In genomic region chr2:211447545-211447944, GRCh38 we compare ENCODE assay signal across 24 cellular contexts.
"Had no signal": no experiment of that assay in that cellular context is flagged by ENCODE, and none has a peak within 500 bp of the region (broad histone marks: within the 10 kb centered on the region; RNA-seq: fewer than 3 reads in every experiment).

No MANE protein-coding gene starts in this region.

- H3K36me3 Mint-ChIP-seq: immature natural killer cell; naive thymus-derived CD4-positive, alpha-beta T cell had no signal

- H3K4me1 Mint-ChIP-seq: immature natural killer cell; naive thymus-derived CD4-positive, alpha-beta T cell; nephron; stimulated activated naive CD8-positive, alpha-beta T cell treated with anti-CD3 and anti-CD28 coated beads, Interleukin-15, amount 100 ng/mL, for 72 hours had no signal

- H3K27me3 ChIP-seq: neural progenitor cell, right atrium auricular region, suprapubic skin, thyroid gland, vagina had no signal

- H3K9me3 Mint-ChIP-seq: naive thymus-derived CD4-positive, alpha-beta T cell; nephron; neural progenitor cell; stimulated activated naive CD8-positive, alpha-beta T cell treated with anti-CD3 and anti-CD28 coated beads, Interleukin-15, amount 100 ng/mL, for 72 hours had no signal

- H2AFZ ChIP-seq: neural progenitor cell had no signal

- H3K4me1 ChIP-seq: neural progenitor cell, prostate gland, right atrium auricular region, suprapubic skin, thyroid gland, vagina had no signal

- H3K27ac ChIP-seq: neural progenitor cell, prostate gland, right atrium auricular region, suprapubic skin, thyroid gland, vagina had no signal

- H3K9me3 ChIP-seq: prostate gland, right atrium auricular region, suprapubic skin, thyroid gland, vagina had no signal

- H3K27ac Mint-ChIP-seq: effector memory CD8-positive, alpha-beta T cell; immature natural killer cell; naive thymus-derived CD4-positive, alpha-beta T cell; nephron; neural progenitor cell; stimulated activated naive CD8-positive, alpha-beta T cell treated with anti-CD3 and anti-CD28 coated beads, Interleukin-15, amount 100 ng/mL, for 72 hours had no signal

- DNase-seq: cortex of kidney; effector memory CD8-positive, alpha-beta T cell; hypothalamus; immature natural killer cell; mesendoderm; midbrain; naive thymus-derived CD4-positive, alpha-beta T cell; stimulated activated CD4-positive, alpha-beta T cell treated with anti-CD3 and anti-CD28 coated beads, Interleukin-12 subunit alpha, Interleukin-12 subunit beta, amount 100 ng/mL, for 4 hours; stimulated activated CD4-positive, alpha-beta T cell treated with anti-CD3 and anti-CD28 coated beads, Interleukin-1b, Interleukin-23, amount 100 ng/mL, for 48 hours; stimulated activated CD4-positive, alpha-beta T cell treated with anti-CD3 and anti-CD28 coated beads, Interleukin-4, amount 100 ng/mL, for 1 hour; stimulated activated CD8-positive, alpha-beta memory T cell treated with anti-CD3 and anti-CD28 coated beads, Interleukin-4, amount 100 ng/mL, for 48 hours; stimulated activated naive CD4-positive, alpha-beta T cell; stimulated activated naive CD8-positive, alpha-beta T cell treated with anti-CD3 and anti-CD28 coated beads, Interleukin-15, amount 100 ng/mL, for 72 hours; thyroid gland; trophoblast cell had no signal

- H3K4me2 ChIP-seq: neural progenitor cell, smooth muscle cell had no signal

- ATAC-seq: effector memory CD8-positive, alpha-beta T cell; naive thymus-derived CD4-positive, alpha-beta T cell; sciatic nerve; stimulated activated naive CD8-positive, alpha-beta T cell treated with anti-CD3 and anti-CD28 coated beads, Interleukin-15, amount 100 ng/mL, for 72 hours had no signal

- H3K9ac ChIP-seq: neural progenitor cell had no signal

- H3K4me3 Mint-ChIP-seq: effector memory CD8-positive, alpha-beta T cell; immature natural killer cell; naive thymus-derived CD4-positive, alpha-beta T cell; nephron; neural progenitor cell; stimulated activated naive CD8-positive, alpha-beta T cell treated with anti-CD3 and anti-CD28 coated beads, Interleukin-15, amount 100 ng/mL, for 72 hours had no signal

- H3K4me3 ChIP-seq: lung, neural progenitor cell, prostate gland, right atrium auricular region, smooth muscle cell, suprapubic skin, thyroid gland, vagina had no signal

- H3K36me3 ChIP-seq: neural progenitor cell, prostate gland, right atrium auricular region, suprapubic skin, thyroid gland, vagina had no signal

- H3K27me3 Mint-ChIP-seq: effector memory CD8-positive, alpha-beta T cell; naive thymus-derived CD4-positive, alpha-beta T cell; stimulated activated naive CD8-positive, alpha-beta T cell treated with anti-CD3 and anti-CD28 coated beads, Interleukin-15, amount 100 ng/mL, for 72 hours had no signal
